Comparison of ENCODE assay signal across 15 cellular contexts in genomic region chr19:53540091-53540490, GRCh38. TPM values are rescaled to one million over a fixed set of nuclear protein-coding genes. Genes with fewer than 3 reads are reported as not detected.
DNase-seq lines count a peak whose midpoint lies in the region; ATAC-seq, FAIRE-seq and TF ChIP-seq lines count a peak whose summit lies in the region.
"Had no signal": no experiment of that assay in that cellular context is flagged by ENCODE, and none has a peak within 500 bp of the region (broad histone marks: within the 10 kb centered on the region; RNA-seq: fewer than 3 reads in every experiment).

No MANE protein-coding gene starts in this region.

- TF ChIP-seq CTCF in RWPE1 (conservative IDR thresholded peaks at IDR 0.05; ENCODE audit: low read depth), result no peak

- no peak overlapping the region for H3K27ac ChIP-seq in RWPE1

- H3K36me3 Mint-ChIP-seq in stimulated activated naive CD8-positive, alpha-beta T cell treated with anti-CD3 and anti-CD28 coated beads, Interleukin-15, Interleukin-2, amounts not matched to agents 100 ng/mL and 50 ng/mL, for 24 hours (ENCODE audit: low read depth), result peaks cover 76% of the 10 kb centered on the region
- peaks cover 57% of the 10 kb centered on the region for H3K36me3 Mint-ChIP-seq in T-cell
- peaks cover 6 to 18% (median 10%) of the 10 kb centered on the region in 3 donors for H3K36me3 Mint-ChIP-seq in immature natural killer cell

- POLR2A ChIA-PET in T-cell (lab: Charles Lee), result interaction anchor here in 1 of 2 donors (0.6 kb wide), 1 partner anchor 174 kb away, joined by 8 read pairs; no protein-coding TSS in a partner anchor
- POLR2A ChIA-PET in RWPE1 (lab: Yijun Ruan, JAX; ENCODE audit: low non-redundant PET), result no interaction called here

- H3K27ac Mint-ChIP-seq in stimulated activated naive CD8-positive, alpha-beta T cell treated with anti-CD3 and anti-CD28 coated beads, Interleukin-15, Interleukin-2, amounts not matched to agents 100 ng/mL and 50 ng/mL, for 24 hours, result no peak overlapping the region
- H3K27ac Mint-ChIP-seq in T-cell, result no peak overlapping the region
- peak overlapping the region; percentile 71 to 100 (median 99) for H3K27ac Mint-ChIP-seq in immature natural killer cell

- TF ChIP-seq POLR2A in GM12891 (IDR thresholded peaks at IDR 0.05; ENCODE audit: low read depth, low read length), result no peak

- no peaks in the 10 kb centered on the region for H3K27me3 Mint-ChIP-seq in stimulated activated naive CD8-positive, alpha-beta T cell treated with anti-CD3 and anti-CD28 coated beads, Interleukin-15, Interleukin-2, amounts not matched to agents 100 ng/mL and 50 ng/mL, for 24 hours
- no peaks in the 10 kb centered on the region for H3K27me3 Mint-ChIP-seq in T-cell
- H3K27me3 Mint-ChIP-seq in immature natural killer cell (ENCODE audit: low read depth in 3 of 3), result peaks cover 13 to 34% (median 18%) of the 10 kb centered on the region in 3 donors

- FAIRE-seq in GM12891 (lab: Jason Lieb, UNC), result no peak
- FAIRE-seq: G401.6, GM12878, GM18507 had no signal

- CTCF ChIA-PET in T-cell (lab: Charles Lee) (no interaction called here), RWPE1 (lab: Yijun Ruan, JAX) (no interaction called here)

- ATAC-seq in stimulated activated naive CD8-positive, alpha-beta T cell treated with anti-CD3 and anti-CD28 coated beads, Interleukin-15, Interleukin-2, amounts not matched to agents 100 U/mL and 50 U/mL, for 24 hours, result no peak
- no peak for ATAC-seq in T-cell (replicated peaks in 1 of 4)
- ATAC-seq: GM12878 had no signal

- DNase-seq in stimulated activated naive CD8-positive, alpha-beta T cell treated with anti-CD3 and anti-CD28 coated beads, Interleukin-15, Interleukin-2, amounts not matched to agents 100 U/mL and 50 U/mL, for 24 hours, result no peak
- DNase-seq in T-cell (no peak), immature natural killer cell (no peak), RWPE1 (ENCODE audit: low spot score) (no peak), NCI-H1092 treated with DMSO at 0.1 percent for 48 hours (lab: John Stamatoyannopoulos, UW) (no peak), GM12891 (ENCODE audit: insufficient read length, low spot score) (no peak)
- DNase-seq: DND-41, H9, NCI-H187, NCI-H345, NCI-H69 had no signal

- H3K4me1 Mint-ChIP-seq in stimulated activated naive CD8-positive, alpha-beta T cell treated with anti-CD3 and anti-CD28 coated beads, Interleukin-15, Interleukin-2, amounts not matched to agents 100 ng/mL and 50 ng/mL, for 24 hours (ENCODE audit: low read depth), result peaks cover 52% of the 10 kb centered on the region
- H3K4me1 Mint-ChIP-seq in T-cell (peaks cover 31 to 51% (median 37%) of the 10 kb centered on the region in 3 donors), immature natural killer cell (peaks cover 19 to 21% of the 10 kb centered on the region in 2 donors)

- H3K9me3 Mint-ChIP-seq in stimulated activated naive CD8-positive, alpha-beta T cell treated with anti-CD3 and anti-CD28 coated beads, Interleukin-15, Interleukin-2, amounts not matched to agents 100 ng/mL and 50 ng/mL, for 24 hours, result no peaks in the 10 kb centered on the region
- H3K9me3 Mint-ChIP-seq in T-cell (peaks cover 0 to 5% (median 0%) of the 10 kb centered on the region in 3 donors), immature natural killer cell (peaks cover 0 to 1% (median 0%) of the 10 kb centered on the region in 6 donors)
- H3K9me3 Mint-ChIP-seq: H9 had no signal

- peak overlapping the region; percentile 93 for H3K4me3 Mint-ChIP-seq in stimulated activated naive CD8-positive, alpha-beta T cell treated with anti-CD3 and anti-CD28 coated beads, Interleukin-15, Interleukin-2, amounts not matched to agents 100 ng/mL and 50 ng/mL, for 24 hours
- H3K4me3 Mint-ChIP-seq in T-cell (peak overlapping the region in 2 of 3 donors; percentile 28 to 50), immature natural killer cell (peak overlapping the region; percentile 26 to 98 (median 59))

TF ChIP-seq in GM12891, 5 proteins besides CTCF, POLR2A, EP300 and RAD21:
- no peak for TF ChIP-seq SPI1 (IDR thresholded peaks at IDR 0.05; ENCODE audit: low read depth, low read length)
- TF ChIP-seq POLR2AphosphoS5 (IDR thresholded peaks at IDR 0.05; ENCODE audit: low read depth, low read length), result no peak
- no peak for TF ChIP-seq TAF1 (IDR thresholded peaks at IDR 0.05; ENCODE audit: low read depth, low read length)
- no peak for TF ChIP-seq PAX5 (IDR thresholded peaks at IDR 0.05; ENCODE audit: insufficient read depth, low read length, severe bottlenecking)
- TF ChIP-seq POU2F2 (IDR thresholded peaks at IDR 0.05; ENCODE audit: low read depth, low read length), result no peak

RNA-seq across cellular contexts. Expression of gene ZNF331, which starts 2.1 kb away (rescaled TPM):
- total RNA-seq in T-cell, result 100 to 1,000 TPM in 2 of 5 donors, 10 to 100 TPM in 3; 35.9 to 455 (median 48.5) TPM
- polyA plus RNA-seq in immature natural killer cell, result 10 to 100 TPM; 11.8 to 35.8 (median 21.8) TPM
- 10.3 TPM for polyA plus RNA-seq in GM12891 (2012; ENCODE audit: low read depth, missing spikeins)

Comparison
In these comparisons a context has a peak if more than half of its experiments do, and no peak if none do; other contexts are left out.
1. H3K27ac Mint-ChIP-seq: peak in immature natural killer cell (6 of 6); none in stimulated activated naive CD8-positive, alpha-beta T cell treated with anti-CD3 and anti-CD28 coated beads, Interleukin-15, Interleukin-2, amounts not matched to agents 100 ng/mL and 50 ng/mL, for 24 hours (single experiment) and T-cell (0 of 2).
2. H3K4me3 Mint-ChIP-seq: peak in every context shown above with its lines; median percentile 93 in stimulated activated naive CD8-positive, alpha-beta T cell treated with anti-CD3 and anti-CD28 coated beads, Interleukin-15, Interleukin-2, amounts not matched to agents 100 ng/mL and 50 ng/mL, for 24 hours; 59 in immature natural killer cell; 39 in T-cell.